In the genomic region with DNA sequence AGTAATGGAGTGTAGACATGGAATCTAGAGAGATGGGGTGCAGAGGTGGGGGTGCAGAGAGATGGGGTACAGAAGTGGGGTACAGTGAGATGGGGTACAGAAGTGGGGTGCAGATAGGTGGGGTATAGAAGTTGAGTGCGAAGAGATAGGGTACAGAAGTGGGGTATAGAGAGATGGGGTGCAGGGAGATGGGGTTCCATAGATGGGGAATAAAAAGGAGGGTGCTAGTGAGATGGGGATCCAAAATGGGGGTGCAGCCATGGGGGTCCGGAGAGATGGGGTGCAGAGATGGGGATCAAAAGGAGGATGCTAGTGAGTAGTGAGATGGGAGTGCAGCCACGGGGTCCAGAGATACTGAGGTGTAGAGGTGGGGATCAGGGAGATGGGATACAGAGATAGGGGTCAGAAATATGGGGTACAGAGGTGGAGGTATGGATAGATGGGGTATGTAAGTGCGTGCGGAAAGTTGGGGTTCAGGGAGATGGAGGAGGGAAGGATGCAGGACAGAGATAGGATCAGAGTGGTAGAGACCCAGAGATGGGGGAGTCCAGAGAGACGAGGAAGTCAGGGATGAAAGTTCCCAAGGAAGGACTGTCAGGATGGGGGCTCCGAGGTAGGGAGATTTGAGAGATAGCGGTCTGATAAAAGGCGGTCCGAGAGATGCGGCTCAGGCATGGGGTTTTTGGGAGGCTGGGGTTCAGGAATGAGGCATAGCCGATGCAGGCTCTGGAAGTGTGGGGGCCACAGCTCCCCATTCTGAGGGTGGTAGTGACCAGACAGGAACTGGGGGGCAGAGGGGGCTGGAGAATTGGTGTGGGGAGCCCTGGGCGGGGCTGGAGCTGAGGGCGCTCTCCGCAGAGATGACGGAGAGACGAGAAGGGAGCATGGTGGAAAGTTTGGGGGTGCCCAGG, we compare ENCODE assay signal across 12 cellular contexts. TPM values are rescaled to one million over a fixed set of nuclear protein-coding genes. Genes with fewer than 3 reads are reported as not detected.
DNase-seq lines count a peak whose midpoint lies in the region; ATAC-seq, FAIRE-seq and TF ChIP-seq lines count a peak whose summit lies in the region.
"Had no signal": no experiment of that assay in that cellular context is flagged by ENCODE, and none has a peak within 500 bp of the region (broad histone marks: within the 10 kb centered on the region; RNA-seq: fewer than 3 reads in every experiment).

No MANE protein-coding gene starts in this region.

- no peak for FAIRE-seq in kidney (lab: Jason Lieb, UNC)
- FAIRE-seq: HTR-8/SVneo had no signal

- H3K9me3 ChIP-seq in DOHH2 (ENCODE audit: control insufficient read depth, insufficient read depth, low read length) (no peaks in the 10 kb centered on the region), kidney (ENCODE audit: control insufficient read depth in 1 of 2, low read length in 2 of 2) (no peaks in the 10 kb centered on the region), MG63 (no peaks in the 10 kb centered on the region), suprapubic skin (no peaks in the 10 kb centered on the region)

- no peaks in the 10 kb centered on the region for H3K36me3 Mint-ChIP-seq in T-cell
- peaks cover 0 to 5% (median 5%) of the 10 kb centered on the region in 3 donors for H3K36me3 Mint-ChIP-seq in immature natural killer cell

- no peaks in the 10 kb centered on the region for H3K79me2 ChIP-seq in DOHH2 (ENCODE audit: control insufficient read depth, low read length)

- H3K4me2 ChIP-seq in DOHH2 (ENCODE audit: low read length): peak overlapping the region; percentile 37; the same call in 1 of the 2 replicates

- TF ChIP-seq CTCF in DOHH2 (IDR thresholded peaks at IDR 0.05; ENCODE audit: low read depth, low read length, poor library complexity, severe bottlenecking) (no peak), kidney (IDR thresholded peaks at IDR 0.05; ENCODE audit: borderline replicate concordance, extremely low read depth, insufficient read depth) (no peak), suprapubic skin (IDR thresholded peaks at IDR 0.05) (no peak)

- intact Hi-C loops in kidney (cut with DNase I): loop anchor here (10.0 kb wide), 1 partner anchor 174 kb away; no protein-coding TSS in a partner anchor

- H3K27me3 Mint-ChIP-seq in T-cell (peaks cover 19 to 33% of the 10 kb centered on the region in 2 donors), immature natural killer cell (ENCODE audit: low read depth in 3 of 3) (peaks cover 6 to 21% (median 15%) of the 10 kb centered on the region in 3 donors)

- H3K27ac Mint-ChIP-seq in T-cell: peak overlapping the region in 1 of 2 donors; percentile 38
- peak overlapping the region in 1 of 6 donors; percentile 72 for H3K27ac Mint-ChIP-seq in immature natural killer cell

- TF ChIP-seq POLR2A in suprapubic skin (IDR thresholded peaks at IDR 0.05): no peak

- CTCF ChIA-PET in T-cell (lab: Charles Lee): interaction anchor here (0.6 to 1.7 kb wide), 10 partner anchors 10 to 126 kb away, joined by 3 to 6 read pairs (median 3); a partner anchor contains a TSS

- no peaks in the 10 kb centered on the region for H3K36me3 ChIP-seq in DOHH2 (ENCODE audit: control insufficient read depth, low read length)
- H3K36me3 ChIP-seq in kidney (ENCODE audit: control insufficient read depth in 1 of 2, insufficient read depth in 2 of 2, low read length in 2 of 2): no peaks in the 10 kb centered on the region
- H3K36me3 ChIP-seq in MG63: no peaks in the 10 kb centered on the region
- H3K36me3 ChIP-seq in suprapubic skin: no peaks in the 10 kb centered on the region

- H3K4me3 Mint-ChIP-seq in T-cell (peak overlapping the region; percentile 57 to 75 (median 65)), immature natural killer cell (peak overlapping the region in 4 of 5 donors; percentile 12 to 63 (median 47))

- no peak for ATAC-seq in T-cell (replicated peaks in 1 of 4)

- H3F3A ChIP-seq in DOHH2 (ENCODE audit: control insufficient read depth, insufficient read depth): no peaks in the 10 kb centered on the region

- H3K4me3 ChIP-seq in DOHH2 (ENCODE audit: low read length) (no peak overlapping the region), kidney (ENCODE audit: low read length in 2 of 2) (no peak overlapping the region), MG63 (no peak overlapping the region; the same call in 1 of the 2 replicates), suprapubic skin (no peak overlapping the region)

- no peaks in the 10 kb centered on the region for H4K20me1 ChIP-seq in DOHH2 (ENCODE audit: control insufficient read depth, insufficient read depth, low read depth, low read length)

- H3K9me2 ChIP-seq in DOHH2 (replicated peaks; ENCODE audit: control insufficient read depth, low read length): no peaks in the 10 kb centered on the region

- H3K27ac ChIP-seq in DOHH2 (ENCODE audit: low read depth, low read length): no peak overlapping the region
- no peak overlapping the region for H3K27ac ChIP-seq in kidney (ENCODE audit: low read depth in 2 of 2, low read length in 2 of 2)
- H3K27ac ChIP-seq in suprapubic skin: no peak overlapping the region

- H3K9me3 Mint-ChIP-seq in T-cell (no peaks in the 10 kb centered on the region), immature natural killer cell (no peaks in the 10 kb centered on the region)

- H3K4me1 Mint-ChIP-seq in T-cell: peaks cover 14 to 32% (median 23%) of the 10 kb centered on the region in 3 donors
- peaks cover 10 to 16% of the 10 kb centered on the region in 2 donors for H3K4me1 Mint-ChIP-seq in immature natural killer cell

- H3K9ac ChIP-seq in kidney (ENCODE audit: low read length in 2 of 2): peak overlapping the region in 1 of 2 donors; percentile 15

- H3K4me1 ChIP-seq in DOHH2 (ENCODE audit: control insufficient read depth, low read length): peaks cover 27% of the 10 kb centered on the region
- H3K4me1 ChIP-seq in kidney (ENCODE audit: control insufficient read depth in 1 of 2, insufficient read depth in 1 of 2, low read depth in 1 of 2, low read length in 2 of 2): peaks cover 11 to 14% of the 10 kb centered on the region in 2 donors
- peaks cover 15% of the 10 kb centered on the region for H3K4me1 ChIP-seq in suprapubic skin

- DNase-seq in T-cell: no peak
- DNase-seq in immature natural killer cell: no peak
- DNase-seq in kidney: no peak
- DNase-seq in MG63: no peak
- DNase-seq in suprapubic skin (ENCODE audit: low spot score in 2 of 2): no peak
- DNase-seq: activated gamma-delta T cell, EL had no signal

- WGBS in suprapubic skin: 18% methylated on average over 17 of the region's 17 CpGs

- POLR2A ChIA-PET in T-cell (lab: Charles Lee): interaction anchor here in 1 of 2 donors (0.5 to 0.6 kb wide), 2 partner anchors 9 to 327 kb away, joined by 4 to 10 read pairs; no protein-coding TSS in a partner anchor

- H3K27me3 ChIP-seq in DOHH2 (ENCODE audit: control insufficient read depth, low read length) (peaks cover 33% of the 10 kb centered on the region), MG63 (peaks cover 17% of the 10 kb centered on the region), suprapubic skin (peaks cover 42% of the 10 kb centered on the region)

- TF ChIP-seq EP300 in suprapubic skin (IDR thresholded peaks at IDR 0.05): no peak

RNA-seq across cellular contexts. Expression of a gene that starts 3.4 kb away (rescaled TPM):
- under 1 TPM in 2 of 5 donors, not detected in 3; 0.16 to 0.39 TPM for total RNA-seq in T-cell
- not detected for polyA plus RNA-seq in immature natural killer cell
- total RNA-seq in kidney: 19.4 TPM
- 45.8 TPM for polyA plus RNA-seq in kidney (ENCODE audit: insufficient read depth, low read depth, low replicate concordance)
- total RNA-seq in MG63 (2014; rRNA removed; shearing (Covaris generic); ENCODE audit: low replicate concordance): not detected in 2 replicates
- not detected for total RNA-seq in suprapubic skin

RNA-seq across cellular contexts. Expression of a gene that starts 14.1 kb away (rescaled TPM):
- total RNA-seq in T-cell (1 to 10 TPM in 3 of 5 donors, under 1 TPM in 2; 0.28 to 2.0 (median 1.1) TPM), kidney (8.7 TPM), suprapubic skin (10 to 100 TPM; 10.5 to 18.5 (median 15.9) TPM)
- polyA plus RNA-seq in immature natural killer cell (1 to 10 TPM in 2 of 3 donors, under 1 TPM in 1; 0.62 to 2.9 (median 2.1) TPM), kidney (ENCODE audit: insufficient read depth, low read depth, low replicate concordance) (32.0 TPM)
- 1.6 and 2.3 TPM in 2 replicates for total RNA-seq in MG63 (2014; rRNA removed; shearing (Covaris generic); ENCODE audit: low replicate concordance)

RNA-seq across cellular contexts. Expression of a gene that starts 26.9 kb away (rescaled TPM):
- total RNA-seq in T-cell (10 to 100 TPM; 44.2 to 82.4 (median 66.5) TPM), kidney (14.1 TPM), suprapubic skin (1 to 10 TPM in 3 of 4 donors, under 1 TPM in 1; 0.76 to 2.5 (median 1.5) TPM)
- polyA plus RNA-seq in immature natural killer cell (10 to 100 TPM; 58.6 to 86.4 (median 69.9) TPM), kidney (ENCODE audit: insufficient read depth, low read depth, low replicate concordance) (3.1 TPM)
- total RNA-seq in MG63 (2014; rRNA removed; shearing (Covaris generic); ENCODE audit: low replicate concordance): 3.3 and 8.4 TPM in 2 replicates

RNA-seq across cellular contexts. Expression of a gene that starts 27.1 kb away (rescaled TPM):
- total RNA-seq in T-cell: under 1 TPM in 3 of 5 donors, not detected in 2; 0.53 to 0.98 (median 0.58) TPM
- not detected for polyA plus RNA-seq in immature natural killer cell
- total RNA-seq in kidney: not detected
- not detected for polyA plus RNA-seq in kidney (ENCODE audit: insufficient read depth, low read depth, low replicate concordance)
- total RNA-seq in MG63 (2014; rRNA removed; shearing (Covaris generic); ENCODE audit: low replicate concordance): not detected in 2 replicates
- not detected for total RNA-seq in suprapubic skin
- total RNA-seq: mononuclear cell, ureter had no signal
- polyA plus RNA-seq: esophagus had no signal

RNA-seq across cellular contexts. Expression of a gene that starts 30.5 kb away (rescaled TPM):
- not detected for total RNA-seq in T-cell
- polyA plus RNA-seq in immature natural killer cell: not detected
- not detected for total RNA-seq in kidney
- not detected for polyA plus RNA-seq in kidney (ENCODE audit: insufficient read depth, low read depth, low replicate concordance)
- total RNA-seq in MG63 (2014; rRNA removed; shearing (Covaris generic); ENCODE audit: low replicate concordance): not detected in 2 replicates
- not detected for total RNA-seq in suprapubic skin
- total RNA-seq: mononuclear cell, ureter had no signal
- polyA plus RNA-seq: esophagus had no signal

Comparison
In these comparisons a context has a peak if more than half of its experiments do, and no peak if none do; other contexts are left out.
1. RNA of a gene that starts 3.4 kb away (total RNA-seq): 19.4 TPM in kidney (single experiment); 0.16 to 0.39 TPM in T-cell, not detected in MG63 and not detected in suprapubic skin; every median in the first group is over 10 times any median in the second.